8 cellular contexts compared by ENCODE assay signal in genomic region chr17:35432176-35433074, GRCh38. TPM values are rescaled to one million over a fixed set of nuclear protein-coding genes. Genes with fewer than 3 reads are reported as not detected.
A peak's percentile ranks its signal among the peaks of the same experiment; 100 is the strongest.
DNase-seq lines count a peak whose midpoint lies in the region; ATAC-seq and TF ChIP-seq lines count a peak whose summit lies in the region.

SLFN12 (minus strand) TSS chr17:35432500; CDS start chr17:35423028, 9,472 bp downstream.

- H3K79me2 ChIP-seq in PC-9 (ENCODE audit: low read depth) (no peaks in the 10 kb centered on the region), parathyroid adenoma (no peaks in the 10 kb centered on the region)

- H3K27ac ChIP-seq in PC-9 (peak within 1 kb of the TSS; percentile 44; the same call in 1 of the 2 replicates), parathyroid adenoma (peak within 1 kb of the TSS; percentile 37)

- peaks cover 58% of the 10 kb centered on the region for H3K4me1 Mint-ChIP-seq in activated naive CD4-positive, alpha-beta T cell treated with anti-CD3 and anti-CD28 coated beads, Interleukin-2, amount 50 U/mL, for 24 hours

- ATAC-seq in HG02571 (IDR thresholded peaks at IDR 0.05; ENCODE audit: unreplicated experiment), result peak; percentile 75

- H3K27me3 Mint-ChIP-seq in activated naive CD4-positive, alpha-beta T cell treated with anti-CD3 and anti-CD28 coated beads, Interleukin-2, amount 50 U/mL, for 24 hours, result no peaks in the 10 kb centered on the region

- POLR2A ChIA-PET in PC-9 (lab: Charles Lee; ENCODE audit: unreplicated experiment), result no interaction called here

- H3K4me3 ChIP-seq in GM12865 (ENCODE audit: low read depth, low read length) (peak within 1 kb of the TSS; percentile 93), PC-9 (peak within 1 kb of the TSS; percentile 57), parathyroid adenoma (ENCODE audit: low read depth, low read length) (peak within 1 kb of the TSS; percentile 53)

- H3K27me3 ChIP-seq in PC-9 (ENCODE audit: insufficient read depth, low read depth) (no peaks in the 10 kb centered on the region), parathyroid adenoma (ENCODE audit: control insufficient read depth, insufficient read depth, low read length) (no peaks in the 10 kb centered on the region)

- H3K36me3 ChIP-seq in PC-9 (ENCODE audit: low read depth) (no peaks in the 10 kb centered on the region), parathyroid adenoma (ENCODE audit: control insufficient read depth, insufficient read depth, low read length) (no peaks in the 10 kb centered on the region)

- peaks cover 14% of the 10 kb centered on the region for H3F3A ChIP-seq in PC-9 (ENCODE audit: insufficient read depth, low read depth)

- no peaks in the 10 kb centered on the region for H3K9me3 ChIP-seq in PC-9 (ENCODE audit: insufficient read depth, low read depth)
- H3K9me3 ChIP-seq in parathyroid adenoma (ENCODE audit: control insufficient read depth, low read length), result no peaks in the 10 kb centered on the region

- peak within 1 kb of the TSS; percentile 100 for H3K4me3 Mint-ChIP-seq in activated naive CD4-positive, alpha-beta T cell treated with anti-CD3 and anti-CD28 coated beads, Interleukin-2, amount 50 U/mL, for 24 hours

- CTCF ChIA-PET in PC-9 (lab: Charles Lee), result no interaction called here

- H3K27ac Mint-ChIP-seq in activated naive CD4-positive, alpha-beta T cell treated with anti-CD3 and anti-CD28 coated beads, Interleukin-2, amount 50 U/mL, for 24 hours, result peak within 1 kb of the TSS; percentile 97

- H3K4me1 ChIP-seq in PC-9 (replicated peaks; ENCODE audit: insufficient read depth) (peaks cover 18% of the 10 kb centered on the region), parathyroid adenoma (peaks cover 6% of the 10 kb centered on the region)

- H2AFZ ChIP-seq in PC-9 (peak within 1 kb of the TSS; percentile 84), parathyroid adenoma (peak within 1 kb of the TSS; percentile 79)

- H3K4me2 ChIP-seq in PC-9 (peak within 1 kb of the TSS; percentile 87), parathyroid adenoma (ENCODE audit: low read length) (peak within 1 kb of the TSS; percentile 50)

- TF ChIP-seq CTCF in GM12865 (IDR thresholded peaks at IDR 0.05; ENCODE audit: insufficient read depth, low read depth, low read length, missing control alignments) (no peak), PC-9 (conservative IDR thresholded peaks at IDR 0.05) (no peak), parathyroid adenoma (IDR thresholded peaks at IDR 0.05) (no peak)

- DNase-seq in GM12865 (ENCODE audit: low read depth), result peak; percentile 90
- peak; percentile 58 to 83 for DNase-seq in PC-9
- peak; percentile 91 for DNase-seq in glomerular endothelial cell (ENCODE audit: extremely low read depth, low read depth, low spot score)
- no peak for DNase-seq in SKM-1 treated with dmso at 0.1 percent for 144 hours (lab: John Stamatoyannopoulos, UW; ENCODE audit: unreplicated experiment)
- no peak for DNase-seq in NCI-H1436 (lab: John Stamatoyannopoulos, UW)

- no peak within 1 kb of the TSS for H3K9ac ChIP-seq in parathyroid adenoma

- H3K9me2 ChIP-seq in PC-9 (ENCODE audit: insufficient read depth), result no peaks in the 10 kb centered on the region; the same call in 1 of the 2 replicates

- no peaks in the 10 kb centered on the region for H3K36me3 Mint-ChIP-seq in activated naive CD4-positive, alpha-beta T cell treated with anti-CD3 and anti-CD28 coated beads, Interleukin-2, amount 50 U/mL, for 24 hours

- H3K9me3 Mint-ChIP-seq in activated naive CD4-positive, alpha-beta T cell treated with anti-CD3 and anti-CD28 coated beads, Interleukin-2, amount 50 U/mL, for 24 hours, result no peaks in the 10 kb centered on the region

- intact Hi-C loops in PC-9 (cut with micrococcal nuclease; ENCODE audit: unreplicated experiment), result loop anchor here (1.0 to 5.0 kb wide), 4 partner anchors 16 to 290 kb away; partner anchors contain the start of genes NLE1 and SLFN13

- TSS peak; percentile 94 for BruUV-seq in PC-9 (replicated peaks; lab: Mats Ljungman, UMichigan)

- H4K20me1 ChIP-seq in PC-9 (ENCODE audit: insufficient read depth), result no peaks in the 10 kb centered on the region

RNA-seq across cellular contexts. Expression of gene SLFN12, which starts in this region (rescaled TPM):
- 9.7 and 14.3 TPM in 2 replicates for total RNA-seq in PC-9 (2021)
- total RNA-seq in glomerular endothelial cell, result 27.6 and 33.2 TPM in 2 replicates

Comparison
In these comparisons a context has a peak if more than half of its experiments do, and no peak if none do; other contexts are left out.
1. DNase-seq: peak in GM12865 (single experiment), PC-9 (2 of 2) and glomerular endothelial cell (single experiment); none in SKM-1 treated with dmso at 0.1 percent for 144 hours (single experiment) and NCI-H1436 (single experiment).
2. Peak in every context shown above with its lines, with median percentiles within 50 percentile points of each other: H3K4me3 ChIP-seq.